In the genomic region with DNA sequence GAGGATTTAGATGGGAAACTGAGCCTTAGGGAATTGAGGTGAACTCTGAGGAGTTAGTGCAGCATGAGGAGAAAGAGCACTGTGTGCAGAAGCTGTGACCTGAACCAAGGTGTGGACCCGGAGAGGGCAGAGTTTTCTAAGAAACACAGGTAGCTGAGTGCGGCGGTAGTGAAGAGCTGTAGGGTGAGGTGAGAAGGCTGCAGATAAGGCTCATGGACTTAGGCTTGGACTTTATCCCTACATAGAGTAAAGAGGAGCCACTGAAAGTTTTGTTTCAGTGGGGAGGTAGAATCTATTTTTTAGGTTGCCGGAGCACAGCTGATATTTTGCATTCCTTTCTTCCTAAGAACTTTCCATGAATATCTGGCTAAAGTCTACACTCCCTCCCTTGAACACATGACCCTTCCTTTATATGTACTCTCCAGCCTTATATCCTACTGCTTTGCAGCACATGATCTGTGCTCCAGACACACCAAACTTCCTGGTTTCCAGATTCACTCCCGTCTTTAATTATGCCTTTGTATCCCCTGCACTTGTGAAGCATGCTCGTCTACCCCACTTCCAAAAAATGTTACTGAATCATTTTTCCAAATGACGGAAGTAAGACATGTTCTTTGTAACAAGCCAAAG, we compare ENCODE assay signal across 36 cellular contexts.
"Had no signal": no experiment of that assay in that cellular context is flagged by ENCODE, and none has a peak within 500 bp of the region (broad histone marks: within the 10 kb centered on the region; RNA-seq: fewer than 3 reads in every experiment).

No MANE protein-coding gene starts in this region.

- H3K27me3 Mint-ChIP-seq: activated naive CD8-positive, alpha-beta T cell treated with anti-CD3 and anti-CD28 coated beads for 36 hours; brain; memory B cell; natural killer cell treated with Interleukin-12 subunit alpha and Interleukin-12 subunit beta and Interleukin-15 and Interleukin-18, amount 100 ng/mL, for 72 hours; stimulated activated memory B cell treated with anti-CD40 and anti-IgM and Interleukin-4, amounts not matched to agents 10 μg/mL and 1 μg/mL and 100 μg/mL, for 72 hours; stimulated activated naive CD8-positive, alpha-beta T cell treated with anti-CD3 and anti-CD28 coated beads, Interleukin-15, amount 100 ng/mL, for 72 hours had no signal

- H3K4me2 ChIP-seq: SK-N-SH had no signal

- H3K9me3 Mint-ChIP-seq: activated naive CD4-positive, alpha-beta T cell treated with anti-CD3 and anti-CD28 coated beads for 36 hours; activated naive CD8-positive, alpha-beta T cell treated with anti-CD3 and anti-CD28 coated beads for 36 hours; activated T-helper 1 cell treated with anti-CD3 and anti-CD28 coated beads, Interleukin-12 subunit alpha, Interleukin-12 subunit beta, Interleukin-2, Interleukin-4 antibody, amounts not matched to agents 30 ng/mL and 10 ng/mL and 1 ng/mL, durations not matched to agents 14 hours and 24 hours and 36 hours; brain; memory B cell; natural killer cell treated with Interleukin-12 subunit alpha and Interleukin-12 subunit beta and Interleukin-15 and Interleukin-18, amount 100 ng/mL, for 72 hours; stimulated activated memory B cell treated with anti-CD40 and anti-IgM and Interleukin-4, amounts not matched to agents 10 μg/mL and 1 μg/mL and 100 μg/mL, for 72 hours; stimulated activated naive CD8-positive, alpha-beta T cell treated with anti-CD3 and anti-CD28 coated beads, Interleukin-15, amount 100 ng/mL, for 72 hours; T-helper 1 cell treated with Interleukin-12 subunit alpha and Interleukin-12 subunit beta and Interleukin-4 antibody, amounts not matched to agents 30 μg/mL and 1 μg/mL, for 36 hours had no signal

- H3K27me3 ChIP-seq: adrenal gland, cardiac muscle cell, dorsolateral prefrontal cortex, heart left ventricle, thyroid gland had no signal

- H3K9ac ChIP-seq: SK-N-SH had no signal

- FAIRE-seq: endothelial cell of umbilical vein, islet of Langerhans, TTC549 had no signal

- H3K27ac ChIP-seq: adrenal gland, cardiac muscle cell, coronary artery, dorsolateral prefrontal cortex, heart left ventricle, skin epidermis, thyroid gland, WERI-Rb-1 had no signal

- H3K4me3 Mint-ChIP-seq: activated naive CD4-positive, alpha-beta T cell treated with anti-CD3 and anti-CD28 coated beads for 36 hours; activated naive CD8-positive, alpha-beta T cell treated with anti-CD3 and anti-CD28 coated beads for 36 hours; activated T-helper 1 cell treated with anti-CD3 and anti-CD28 coated beads, Interleukin-12 subunit alpha, Interleukin-12 subunit beta, Interleukin-2, Interleukin-4 antibody, amounts not matched to agents 30 ng/mL and 10 ng/mL and 1 ng/mL, durations not matched to agents 14 hours and 24 hours and 36 hours; brain; memory B cell; natural killer cell treated with Interleukin-12 subunit alpha and Interleukin-12 subunit beta and Interleukin-15 and Interleukin-18, amount 100 ng/mL, for 72 hours; stimulated activated memory B cell treated with anti-CD40 and anti-IgM and Interleukin-4, amounts not matched to agents 10 μg/mL and 1 μg/mL and 100 μg/mL, for 72 hours; stimulated activated naive CD8-positive, alpha-beta T cell treated with anti-CD3 and anti-CD28 coated beads, Interleukin-15, amount 100 ng/mL, for 72 hours; T-helper 1 cell treated with Interleukin-12 subunit alpha and Interleukin-12 subunit beta and Interleukin-4 antibody, amounts not matched to agents 30 μg/mL and 1 μg/mL, for 36 hours had no signal

- H3K4me1 Mint-ChIP-seq: activated naive CD8-positive, alpha-beta T cell treated with anti-CD3 and anti-CD28 coated beads for 36 hours; memory B cell; stimulated activated memory B cell treated with anti-CD40 and anti-IgM and Interleukin-4, amounts not matched to agents 10 μg/mL and 1 μg/mL and 100 μg/mL, for 72 hours; stimulated activated naive CD8-positive, alpha-beta T cell treated with anti-CD3 and anti-CD28 coated beads, Interleukin-15, amount 100 ng/mL, for 72 hours had no signal

- H3K4me1 ChIP-seq: adrenal gland, heart left ventricle, thyroid gland had no signal

- H3K9me3 ChIP-seq: adrenal gland, heart left ventricle, SK-N-SH, thyroid gland had no signal

- H3K36me3 ChIP-seq: adrenal gland, cardiac muscle cell, thyroid gland, WERI-Rb-1 had no signal

- DNase-seq: activated CD4-positive, alpha-beta T cell treated with anti-CD3 and anti-CD28 coated beads for 48 hours; activated CD4-positive, alpha-beta T cell treated with anti-CD3 and anti-CD28 coated beads, Interleukin-2, amount 50 U/mL, for 48 hours; activated CD8-positive, alpha-beta memory T cell treated with anti-CD3 and anti-CD28 coated beads, Interleukin-2, amount 50 U/mL, for 4 hours; activated effector memory CD4-positive, alpha-beta T cell treated with anti-CD3 and anti-CD28 coated beads, Interleukin-2, amount 50 U/mL, for 16 hours; activated naive CD4-positive, alpha-beta T cell treated with anti-CD3 and anti-CD28 coated beads for 36 hours; activated naive CD8-positive, alpha-beta T cell treated with anti-CD3 and anti-CD28 coated beads for 36 hours; activated T-cell treated with anti-CD3 and anti-CD28 coated beads, Interleukin-2, amount 50 U/mL, for 1 hour; adrenal gland; aorta; cerebellar nuclear complex; dorsolateral prefrontal cortex; effector memory CD4-positive, alpha-beta T cell; foreskin fibroblast; heart left ventricle; midbrain; SK-N-SH; stimulated activated CD4-positive, alpha-beta T cell treated with anti-CD3 and anti-CD28 coated beads, Interleukin-4, amount 100 ng/mL, for 24 hours; stimulated activated CD8-positive, alpha-beta memory T cell treated with anti-CD3 and anti-CD28 coated beads, Interleukin-4, amount 100 ng/mL, for 48 hours; stimulated activated naive CD8-positive, alpha-beta T cell treated with anti-CD3 and anti-CD28 coated beads, Interleukin-15, amount 100 ng/mL, for 72 hours; SW 1271; T-helper 9 cell; thyroid gland; WERI-Rb-1 had no signal

- H3K4me3 ChIP-seq: adrenal gland, cardiac muscle cell, coronary artery, dorsolateral prefrontal cortex, heart left ventricle, skin epidermis, thyroid gland had no signal

- H3K27ac Mint-ChIP-seq: activated naive CD4-positive, alpha-beta T cell treated with anti-CD3 and anti-CD28 coated beads for 36 hours; activated naive CD8-positive, alpha-beta T cell treated with anti-CD3 and anti-CD28 coated beads for 36 hours; activated T-helper 1 cell treated with anti-CD3 and anti-CD28 coated beads, Interleukin-12 subunit alpha, Interleukin-12 subunit beta, Interleukin-2, Interleukin-4 antibody, amounts not matched to agents 30 ng/mL and 10 ng/mL and 1 ng/mL, durations not matched to agents 14 hours and 24 hours and 36 hours; memory B cell; natural killer cell treated with Interleukin-12 subunit alpha and Interleukin-12 subunit beta and Interleukin-15 and Interleukin-18, amount 100 ng/mL, for 72 hours; stimulated activated memory B cell treated with anti-CD40 and anti-IgM and Interleukin-4, amounts not matched to agents 10 μg/mL and 1 μg/mL and 100 μg/mL, for 72 hours; stimulated activated naive CD8-positive, alpha-beta T cell treated with anti-CD3 and anti-CD28 coated beads, Interleukin-15, amount 100 ng/mL, for 72 hours; T-helper 1 cell treated with Interleukin-12 subunit alpha and Interleukin-12 subunit beta and Interleukin-4 antibody, amounts not matched to agents 30 μg/mL and 1 μg/mL, for 36 hours had no signal

- ATAC-seq: heart left ventricle; natural killer cell treated with Interleukin-12 subunit alpha and Interleukin-12 subunit beta and Interleukin-15 and Interleukin-18, amount 100 ng/mL, for 72 hours; sciatic nerve; stimulated activated memory B cell treated with anti-CD40 and anti-IgM and Interleukin-4, amounts not matched to agents 10 μg/mL and 1 μg/mL and 100 μg/mL, for 72 hours had no signal

- H3K36me3 Mint-ChIP-seq: natural killer cell treated with Interleukin-12 subunit alpha and Interleukin-12 subunit beta and Interleukin-15 and Interleukin-18, amount 100 ng/mL, for 72 hours had no signal
